Comparison of ENCODE assay signal across 23 cellular contexts in genomic region chr15:75145027-75145841, GRCh38. TPM values are rescaled to one million over a fixed set of nuclear protein-coding genes. Genes with fewer than 3 reads are reported as not detected.
DNase-seq lines count a peak whose midpoint lies in the region; ATAC-seq and TF ChIP-seq lines count a peak whose summit lies in the region.
"Had no signal": no experiment of that assay in that cellular context is flagged by ENCODE, and none has a peak within 500 bp of the region (broad histone marks: within the 10 kb centered on the region; RNA-seq: fewer than 3 reads in every experiment).

No MANE protein-coding gene starts in this region.

- H3K18ac ChIP-seq in H9 (ENCODE audit: insufficient read length, low read depth, low read length): no peak overlapping the region

- H3K23me2 ChIP-seq in H9 (ENCODE audit: insufficient read length, low read depth, low read length, poor library complexity, severe bottlenecking): no peaks in the 10 kb centered on the region

- H3K27ac ChIP-seq in H9 (ENCODE audit: insufficient read length, low read depth, low read length): no peak overlapping the region
- peak overlapping the region; percentile 20; the same call in 1 of the 2 replicates for H3K27ac ChIP-seq in SJSA1
- H3K27ac ChIP-seq: spleen, thoracic aorta had no signal

- H3K4me1 ChIP-seq in H9 (ENCODE audit: insufficient read depth, low read length) (no peaks in the 10 kb centered on the region), SJSA1 (replicated peaks) (peaks cover 29% of the 10 kb centered on the region)

- H3K4me2 ChIP-seq in H9 (ENCODE audit: insufficient read depth, insufficient read length, low read length): no peak overlapping the region

- DNase-seq in H9: no peak
- peak; percentile 71 for DNase-seq in Jurkat, Clone E6-1 (ENCODE audit: low read depth, low spot score)
- peak; percentile 84 to 88 for DNase-seq in SJSA1 (ENCODE audit: low read depth in 1 of 2, low spot score in 2 of 2)
- peak; percentile 16 for DNase-seq in kidney tubule cell (ENCODE audit: low spot score)
- DNase-seq: activated CD4-positive, alpha-beta T cell treated with anti-CD3 and anti-CD28 coated beads, Interleukin-2, amount 50 U/mL, for 4 hours; activated effector memory CD4-positive, alpha-beta T cell treated with Interleukin-2 at 50 U/mL for 16 hours; activated naive CD8-positive, alpha-beta T cell treated with anti-CD3 and anti-CD28 coated beads, Interleukin-2, amount 10 ng/mL, durations not matched to agents 7 days and 5 days; CD8-positive, alpha-beta memory T cell; endodermal cell; head of caudate nucleus; left cardiac atrium; NCI-H1048; NCI-H2029; NCI-H2227 treated with DMSO at 0.1 percent for 48 hours; nucleus accumbens; spleen; stimulated activated CD4-positive, alpha-beta T cell treated with anti-CD3 and anti-CD28 coated beads, Interleukin-4, amount 100 ng/mL, for 1 hour; stimulated activated naive CD4-positive, alpha-beta T cell had no signal

- H4K8ac ChIP-seq in H9 (replicated peaks; ENCODE audit: insufficient read length, low read depth, low read length): no peak overlapping the region

- H4K20me1 ChIP-seq in H9 (ENCODE audit: control insufficient read depth, insufficient read depth, insufficient read length): no peaks in the 10 kb centered on the region

- no peak overlapping the region; the same call in 1 of the 2 replicates for H3K14ac ChIP-seq in H9 (ENCODE audit: insufficient read depth, low read length)

- WGBS in H9 (ENCODE audit: extremely low coverage, insufficient read length, low lambda C conversion rate): no CpG with 5 or more reads among the region's 7 CpGs

- H3K9ac ChIP-seq in H9 (ENCODE audit: extremely low read depth, insufficient read length, low read length): no peak overlapping the region

- no peak overlapping the region for H3K4me3 ChIP-seq in Jurkat, Clone E6-1 (ENCODE audit: low read length)
- H3K4me3 ChIP-seq in SJSA1: no peak overlapping the region
- H3K4me3 ChIP-seq: spleen, thoracic aorta had no signal

- H3K27me3 Mint-ChIP-seq in H9 (ENCODE audit: low read depth): peaks cover 5% of the 10 kb centered on the region
- H3K27me3 Mint-ChIP-seq: activated naive CD8-positive, alpha-beta T cell treated with anti-CD3 and anti-CD28 coated beads, Interleukin-2, amount 10 ng/mL, durations not matched to agents 7 days and 5 days had no signal

- H3K36me3 ChIP-seq in SJSA1: no peaks in the 10 kb centered on the region
- H3K36me3 ChIP-seq: thoracic aorta had no signal

- H2BK15ac ChIP-seq in H9 (ENCODE audit: low read depth, low read length): no peak overlapping the region

- no peak overlapping the region for H2BK5ac ChIP-seq in H9 (ENCODE audit: insufficient read length, low read length)

- peaks cover 55 to 63% of the 10 kb centered on the region in 2 experiments for H3K9me3 Mint-ChIP-seq in H9

- ATAC-seq in GM18502 (IDR thresholded peaks at IDR 0.05; ENCODE audit: poor library complexity, unreplicated experiment) (no peak), GM21825 (IDR thresholded peaks at IDR 0.05; ENCODE audit: unreplicated experiment) (no peak), HG02840 (IDR thresholded peaks at IDR 0.05; ENCODE audit: low FRiP score, unreplicated experiment) (no peak)
- ATAC-seq: left cardiac atrium, WTC11 had no signal

- no peak overlapping the region for H3K27ac Mint-ChIP-seq in H9
- H3K27ac Mint-ChIP-seq: activated naive CD8-positive, alpha-beta T cell treated with anti-CD3 and anti-CD28 coated beads, Interleukin-2, amount 10 ng/mL, durations not matched to agents 7 days and 5 days; CD8-positive, alpha-beta memory T cell; endodermal cell; WTC11 had no signal

- no peak overlapping the region for H2BK120ac ChIP-seq in H9 (ENCODE audit: low read depth, low read length, poor library complexity, severe bottlenecking)

- TF ChIP-seq CTCF in H9 (conservative IDR thresholded peaks at IDR 0.05): peak; percentile 30; the same call in 2 of the 3 replicates

- H4K5ac ChIP-seq in H9 (ENCODE audit: insufficient read length, low read depth, low read length): no peak overlapping the region

- H3K27me3 ChIP-seq in H9 (ENCODE audit: insufficient read depth, low read length): no peaks in the 10 kb centered on the region
- no peaks in the 10 kb centered on the region for H3K27me3 ChIP-seq in SJSA1 (replicated peaks)
- H3K27me3 ChIP-seq: spleen had no signal

- no peak overlapping the region for H4K91ac ChIP-seq in H9 (ENCODE audit: insufficient read length, low read depth, low read length)

- peaks cover 13% of the 10 kb centered on the region in 2 experiments for H3K4me1 Mint-ChIP-seq in H9
- H3K4me1 Mint-ChIP-seq: WTC11 had no signal

- no peaks in the 10 kb centered on the region for H3K79me2 ChIP-seq in H9 (ENCODE audit: insufficient read depth, low read length)

- H2AK5ac ChIP-seq in H9 (ENCODE audit: insufficient read length, low read length): no peak overlapping the region

- H3K4me3 Mint-ChIP-seq in H9: no peak overlapping the region
- H3K4me3 Mint-ChIP-seq: activated naive CD8-positive, alpha-beta T cell treated with anti-CD3 and anti-CD28 coated beads, Interleukin-2, amount 10 ng/mL, durations not matched to agents 7 days and 5 days; CD8-positive, alpha-beta memory T cell; endodermal cell; WTC11 had no signal

- H2BK20ac ChIP-seq in H9 (ENCODE audit: low read depth, low read length, poor library complexity, severe bottlenecking): no peak overlapping the region

- peaks cover 13 to 16% (median 15%) of the 10 kb centered on the region in 3 experiments for H3K36me3 Mint-ChIP-seq in H9 (ENCODE audit: insufficient read depth in 1 of 3, low read depth in 3 of 3)

- H3K79me1 ChIP-seq in H9 (ENCODE audit: insufficient read depth, low read depth, low read length, poor library complexity, severe bottlenecking): no peaks in the 10 kb centered on the region

- H3K9me3 ChIP-seq in H9 (ENCODE audit: control insufficient read depth, low read depth, low read length) (peaks cover 35% of the 10 kb centered on the region), SJSA1 (replicated peaks) (peaks cover 26% of the 10 kb centered on the region)

- H3K56ac ChIP-seq in H9 (ENCODE audit: insufficient read length, low read depth, low read length): no peak overlapping the region

- H3T11ph ChIP-seq in H9 (ENCODE audit: low read length): no peak overlapping the region

- H3K4ac ChIP-seq in H9 (ENCODE audit: low read depth, low read length): no peak overlapping the region

- no peak overlapping the region for H2AFZ ChIP-seq in H9 (ENCODE audit: low read length)

- H2BK12ac ChIP-seq in H9 (ENCODE audit: insufficient read length, low read depth, low read length): no peak overlapping the region

- H3K23ac ChIP-seq in H9 (ENCODE audit: insufficient read length, low read depth, low read length): no peak overlapping the region

RNA-seq across cellular contexts. Expression of gene C15orf39, which starts 56.4 kb away (rescaled TPM):
- total RNA-seq in H9 (2021): 45.6 and 48.7 TPM in 2 replicates
- polyA plus RNA-seq in Jurkat, Clone E6-1 (2012; ENCODE audit: insufficient read depth, insufficient read length): 25.1 TPM
- total RNA-seq in SJSA1 (2014; rRNA removed; shearing (Covaris generic)): 21.8 and 22.7 TPM in 2 replicates
